ENCODE assay signal across 1 cellular context in the genomic region with DNA sequence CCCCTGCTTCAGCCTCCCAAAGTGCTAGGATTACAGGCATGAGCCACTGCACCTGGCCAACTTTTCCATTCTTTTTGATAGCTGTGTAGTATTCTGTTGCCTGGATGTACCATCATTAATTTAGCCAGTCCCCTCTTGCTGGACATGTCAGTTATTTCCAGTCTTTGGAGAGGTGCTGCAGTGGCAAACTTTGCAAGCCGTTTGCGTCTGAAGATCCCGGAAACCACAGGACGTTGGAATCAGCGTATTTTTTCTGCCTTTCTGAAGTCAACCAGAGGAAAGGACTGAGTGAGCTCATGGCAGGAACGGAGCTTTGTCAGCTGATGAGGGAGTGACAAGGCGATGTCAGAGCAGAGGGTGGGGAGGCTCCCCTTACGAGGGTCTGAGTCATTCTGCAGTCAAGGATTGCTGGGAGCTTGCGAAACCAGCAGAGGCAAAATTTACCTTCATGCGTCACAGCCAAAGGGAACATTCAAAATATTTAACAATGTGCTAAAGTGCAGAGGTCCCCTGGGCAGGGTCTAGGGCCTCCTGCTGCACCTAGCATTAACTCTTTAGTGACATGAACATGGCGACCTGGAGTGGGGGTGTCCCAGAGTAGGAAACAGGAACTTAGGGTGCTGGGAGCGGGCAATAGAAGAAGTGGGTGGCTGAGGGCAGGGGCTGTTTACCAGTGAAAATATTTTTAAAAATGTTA.
TF ChIP-seq lines count a peak whose summit lies in the region.

No MANE protein-coding gene starts in this region.

TF ChIP-seq in HepG2, 621 proteins besides CTCF, POLR2A, EP300 and RAD21 (continued from another document and continues in another):
- TF ChIP-seq, protein P1, sequence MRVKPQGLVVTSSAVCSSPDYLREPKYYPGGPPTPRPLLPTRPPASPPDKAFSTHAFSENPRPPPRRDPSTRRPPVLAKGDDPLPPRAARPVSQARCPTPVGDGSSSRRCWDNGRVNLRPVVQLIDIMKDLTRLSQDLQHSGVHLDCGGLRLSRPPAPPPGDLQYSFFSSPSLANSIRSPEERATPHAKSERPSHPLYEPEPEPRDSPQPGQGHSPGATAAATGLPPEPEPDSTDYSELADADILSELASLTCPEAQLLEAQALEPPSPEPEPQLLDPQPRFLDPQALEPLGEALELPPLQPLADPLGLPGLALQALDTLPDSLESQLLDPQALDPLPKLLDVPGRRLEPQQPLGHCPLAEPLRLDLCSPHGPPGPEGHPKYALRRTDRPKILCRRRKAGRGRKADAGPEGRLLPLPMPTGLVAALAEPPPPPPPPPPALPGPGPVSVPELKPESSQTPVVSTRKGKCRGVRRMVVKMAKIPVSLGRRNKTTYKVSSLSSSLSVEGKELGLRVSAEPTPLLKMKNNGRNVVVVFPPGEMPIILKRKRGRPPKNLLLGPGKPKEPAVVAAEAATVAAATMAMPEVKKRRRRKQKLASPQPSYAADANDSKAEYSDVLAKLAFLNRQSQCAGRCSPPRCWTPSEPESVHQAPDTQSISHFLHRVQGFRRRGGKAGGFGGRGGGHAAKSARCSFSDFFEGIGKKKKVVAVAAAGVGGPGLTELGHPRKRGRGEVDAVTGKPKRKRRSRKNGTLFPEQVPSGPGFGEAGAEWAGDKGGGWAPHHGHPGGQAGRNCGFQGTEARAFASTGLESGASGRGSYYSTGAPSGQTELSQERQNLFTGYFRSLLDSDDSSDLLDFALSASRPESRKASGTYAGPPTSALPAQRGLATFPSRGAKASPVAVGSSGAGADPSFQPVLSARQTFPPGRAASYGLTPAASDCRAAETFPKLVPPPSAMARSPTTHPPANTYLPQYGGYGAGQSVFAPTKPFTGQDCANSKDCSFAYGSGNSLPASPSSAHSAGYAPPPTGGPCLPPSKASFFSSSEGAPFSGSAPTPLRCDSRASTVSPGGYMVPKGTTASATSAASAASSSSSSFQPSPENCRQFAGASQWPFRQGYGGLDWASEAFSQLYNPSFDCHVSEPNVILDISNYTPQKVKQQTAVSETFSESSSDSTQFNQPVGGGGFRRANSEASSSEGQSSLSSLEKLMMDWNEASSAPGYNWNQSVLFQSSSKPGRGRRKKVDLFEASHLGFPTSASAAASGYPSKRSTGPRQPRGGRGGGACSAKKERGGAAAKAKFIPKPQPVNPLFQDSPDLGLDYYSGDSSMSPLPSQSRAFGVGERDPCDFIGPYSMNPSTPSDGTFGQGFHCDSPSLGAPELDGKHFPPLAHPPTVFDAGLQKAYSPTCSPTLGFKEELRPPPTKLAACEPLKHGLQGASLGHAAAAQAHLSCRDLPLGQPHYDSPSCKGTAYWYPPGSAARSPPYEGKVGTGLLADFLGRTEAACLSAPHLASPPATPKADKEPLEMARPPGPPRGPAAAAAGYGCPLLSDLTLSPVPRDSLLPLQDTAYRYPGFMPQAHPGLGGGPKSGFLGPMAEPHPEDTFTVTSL (CRISPR knock-in tag; IDR thresholded peaks at IDR 0.05; ENCODE audit: borderline replicate concordance), result peak; percentile 48; the same call in 1 of the 2 replicates
- TF ChIP-seq HNRNPL (IDR thresholded peaks at IDR 0.05; ENCODE audit: low read depth, low read length) (no peak), BORCS8-MEF2B (CRISPR knock-in tag; IDR thresholded peaks at IDR 0.05) (no peak), ZFP82 (CRISPR knock-in tag; IDR thresholded peaks at IDR 0.05; ENCODE audit: borderline replicate concordance) (no peak), ZNF256 (CRISPR knock-in tag; conservative IDR thresholded peaks at IDR 0.05) (no peak), MTA1 (CRISPR knock-in tag; IDR thresholded peaks at IDR 0.05; ENCODE audit: borderline replicate concordance) (peak; percentile 51; the same call in 1 of the 2 replicates), TP53 (CRISPR knock-in tag; conservative IDR thresholded peaks at IDR 0.05) (no peak), EZH2 (conservative IDR thresholded peaks at IDR 0.05; ENCODE audit: low read depth, low read length) (no peak), ZNF205 (CRISPR knock-in tag; IDR thresholded peaks at IDR 0.05) (no peak), ZNF350 (CRISPR knock-in tag; IDR thresholded peaks at IDR 0.05; ENCODE audit: borderline replicate concordance, low read depth) (peak; percentile 84), ERF (CRISPR knock-in tag; IDR thresholded peaks at IDR 0.05) (peak; percentile 75; the same call in 1 of the 2 replicates), REPIN1 (CRISPR knock-in tag; IDR thresholded peaks at IDR 0.05; ENCODE audit: borderline replicate concordance, low read depth) (peak; percentile 64; the same call in 1 of the 2 replicates), ZNF790 (CRISPR knock-in tag; IDR thresholded peaks at IDR 0.05; ENCODE audit: borderline replicate concordance) (no peak), ZBTB7A (CRISPR knock-in tag; IDR thresholded peaks at IDR 0.05) (peak; percentile 58; the same call in 1 of the 2 replicates), ZFP62 (CRISPR knock-in tag; IDR thresholded peaks at IDR 0.05) (no peak), MIER3 (CRISPR knock-in tag; IDR thresholded peaks at IDR 0.05; ENCODE audit: borderline replicate concordance) (peak; percentile 90), ZNF605 (CRISPR knock-in tag; IDR thresholded peaks at IDR 0.05) (peak; percentile 61; the same call in 1 of the 2 replicates), ZFX (CRISPR knock-in tag; IDR thresholded peaks at IDR 0.05; ENCODE audit: low read depth) (peak; percentile 39; the same call in 1 of the 2 replicates), ZNF761 (CRISPR knock-in tag; conservative IDR thresholded peaks at IDR 0.05) (peak; percentile 83)
- TF ChIP-seq, protein P2, sequence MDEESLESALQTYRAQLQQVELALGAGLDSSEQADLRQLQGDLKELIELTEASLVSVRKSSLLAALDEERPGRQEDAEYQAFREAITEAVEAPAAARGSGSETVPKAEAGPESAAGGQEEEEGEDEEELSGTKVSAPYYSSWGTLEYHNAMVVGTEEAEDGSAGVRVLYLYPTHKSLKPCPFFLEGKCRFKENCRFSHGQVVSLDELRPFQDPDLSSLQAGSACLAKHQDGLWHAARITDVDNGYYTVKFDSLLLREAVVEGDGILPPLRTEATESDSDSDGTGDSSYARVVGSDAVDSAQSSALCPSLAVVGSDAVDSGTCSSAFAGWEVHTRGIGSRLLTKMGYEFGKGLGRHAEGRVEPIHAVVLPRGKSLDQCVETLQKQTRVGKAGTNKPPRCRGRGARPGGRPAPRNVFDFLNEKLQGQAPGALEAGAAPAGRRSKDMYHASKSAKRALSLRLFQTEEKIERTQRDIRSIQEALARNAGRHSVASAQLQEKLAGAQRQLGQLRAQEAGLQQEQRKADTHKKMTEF (CRISPR knock-in tag; IDR thresholded peaks at IDR 0.05), result peak; percentile 74
- TF ChIP-seq, protein P3, sequence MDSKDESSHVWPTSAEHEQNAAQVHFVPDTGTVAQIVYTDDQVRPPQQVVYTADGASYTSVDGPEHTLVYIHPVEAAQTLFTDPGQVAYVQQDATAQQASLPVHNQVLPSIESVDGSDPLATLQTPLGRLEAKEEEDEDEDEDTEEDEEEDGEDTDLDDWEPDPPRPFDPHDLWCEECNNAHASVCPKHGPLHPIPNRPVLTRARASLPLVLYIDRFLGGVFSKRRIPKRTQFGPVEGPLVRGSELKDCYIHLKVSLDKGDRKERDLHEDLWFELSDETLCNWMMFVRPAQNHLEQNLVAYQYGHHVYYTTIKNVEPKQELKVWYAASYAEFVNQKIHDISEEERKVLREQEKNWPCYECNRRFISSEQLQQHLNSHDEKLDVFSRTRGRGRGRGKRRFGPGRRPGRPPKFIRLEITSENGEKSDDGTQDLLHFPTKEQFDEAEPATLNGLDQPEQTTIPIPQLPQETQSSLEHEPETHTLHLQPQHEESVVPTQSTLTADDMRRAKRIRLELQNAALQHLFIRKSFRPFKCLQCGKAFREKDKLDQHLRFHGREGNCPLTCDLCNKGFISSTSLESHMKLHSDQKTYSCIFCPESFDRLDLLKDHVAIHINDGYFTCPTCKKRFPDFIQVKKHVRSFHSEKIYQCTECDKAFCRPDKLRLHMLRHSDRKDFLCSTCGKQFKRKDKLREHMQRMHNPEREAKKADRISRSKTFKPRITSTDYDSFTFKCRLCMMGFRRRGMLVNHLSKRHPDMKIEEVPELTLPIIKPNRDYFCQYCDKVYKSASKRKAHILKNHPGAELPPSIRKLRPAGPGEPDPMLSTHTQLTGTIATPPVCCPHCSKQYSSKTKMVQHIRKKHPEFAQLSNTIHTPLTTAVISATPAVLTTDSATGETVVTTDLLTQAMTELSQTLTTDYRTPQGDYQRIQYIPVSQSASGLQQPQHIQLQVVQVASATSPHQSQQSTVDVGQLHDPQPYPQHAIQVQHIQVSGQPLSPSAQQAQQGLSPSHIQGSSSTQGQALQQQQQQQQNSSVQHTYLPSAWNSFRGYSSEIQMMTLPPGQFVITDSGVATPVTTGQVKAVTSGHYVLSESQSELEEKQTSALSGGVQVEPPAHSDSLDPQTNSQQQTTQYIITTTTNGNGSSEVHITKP (CRISPR knock-in tag; IDR thresholded peaks at IDR 0.05; ENCODE audit: low read depth), result peak; percentile 79; the same call in 1 of the 2 replicates
- TF ChIP-seq, protein P4, sequence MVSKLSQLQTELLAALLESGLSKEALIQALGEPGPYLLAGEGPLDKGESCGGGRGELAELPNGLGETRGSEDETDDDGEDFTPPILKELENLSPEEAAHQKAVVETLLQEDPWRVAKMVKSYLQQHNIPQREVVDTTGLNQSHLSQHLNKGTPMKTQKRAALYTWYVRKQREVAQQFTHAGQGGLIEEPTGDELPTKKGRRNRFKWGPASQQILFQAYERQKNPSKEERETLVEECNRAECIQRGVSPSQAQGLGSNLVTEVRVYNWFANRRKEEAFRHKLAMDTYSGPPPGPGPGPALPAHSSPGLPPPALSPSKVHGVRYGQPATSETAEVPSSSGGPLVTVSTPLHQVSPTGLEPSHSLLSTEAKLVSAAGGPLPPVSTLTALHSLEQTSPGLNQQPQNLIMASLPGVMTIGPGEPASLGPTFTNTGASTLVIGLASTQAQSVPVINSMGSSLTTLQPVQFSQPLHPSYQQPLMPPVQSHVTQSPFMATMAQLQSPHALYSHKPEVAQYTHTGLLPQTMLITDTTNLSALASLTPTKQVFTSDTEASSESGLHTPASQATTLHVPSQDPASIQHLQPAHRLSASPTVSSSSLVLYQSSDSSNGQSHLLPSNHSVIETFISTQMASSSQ (IDR thresholded peaks at IDR 0.05; ENCODE audit: low read depth), result peak; percentile 47; the same call in 1 of the 2 replicates
- TF ChIP-seq, protein P4 (CRISPR knock-in tag; IDR thresholded peaks at IDR 0.05; ENCODE audit: borderline replicate concordance), result peak; percentile 19; the same call in 1 of the 2 replicates
- TF ChIP-seq, protein P5, sequence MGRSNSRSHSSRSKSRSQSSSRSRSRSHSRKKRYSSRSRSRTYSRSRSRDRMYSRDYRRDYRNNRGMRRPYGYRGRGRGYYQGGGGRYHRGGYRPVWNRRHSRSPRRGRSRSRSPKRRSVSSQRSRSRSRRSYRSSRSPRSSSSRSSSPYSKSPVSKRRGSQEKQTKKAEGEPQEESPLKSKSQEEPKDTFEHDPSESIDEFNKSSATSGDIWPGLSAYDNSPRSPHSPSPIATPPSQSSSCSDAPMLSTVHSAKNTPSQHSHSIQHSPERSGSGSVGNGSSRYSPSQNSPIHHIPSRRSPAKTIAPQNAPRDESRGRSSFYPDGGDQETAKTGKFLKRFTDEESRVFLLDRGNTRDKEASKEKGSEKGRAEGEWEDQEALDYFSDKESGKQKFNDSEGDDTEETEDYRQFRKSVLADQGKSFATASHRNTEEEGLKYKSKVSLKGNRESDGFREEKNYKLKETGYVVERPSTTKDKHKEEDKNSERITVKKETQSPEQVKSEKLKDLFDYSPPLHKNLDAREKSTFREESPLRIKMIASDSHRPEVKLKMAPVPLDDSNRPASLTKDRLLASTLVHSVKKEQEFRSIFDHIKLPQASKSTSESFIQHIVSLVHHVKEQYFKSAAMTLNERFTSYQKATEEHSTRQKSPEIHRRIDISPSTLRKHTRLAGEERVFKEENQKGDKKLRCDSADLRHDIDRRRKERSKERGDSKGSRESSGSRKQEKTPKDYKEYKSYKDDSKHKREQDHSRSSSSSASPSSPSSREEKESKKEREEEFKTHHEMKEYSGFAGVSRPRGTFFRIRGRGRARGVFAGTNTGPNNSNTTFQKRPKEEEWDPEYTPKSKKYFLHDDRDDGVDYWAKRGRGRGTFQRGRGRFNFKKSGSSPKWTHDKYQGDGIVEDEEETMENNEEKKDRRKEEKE (IDR thresholded peaks at IDR 0.05), result no peak
- TF ChIP-seq, protein P6, sequence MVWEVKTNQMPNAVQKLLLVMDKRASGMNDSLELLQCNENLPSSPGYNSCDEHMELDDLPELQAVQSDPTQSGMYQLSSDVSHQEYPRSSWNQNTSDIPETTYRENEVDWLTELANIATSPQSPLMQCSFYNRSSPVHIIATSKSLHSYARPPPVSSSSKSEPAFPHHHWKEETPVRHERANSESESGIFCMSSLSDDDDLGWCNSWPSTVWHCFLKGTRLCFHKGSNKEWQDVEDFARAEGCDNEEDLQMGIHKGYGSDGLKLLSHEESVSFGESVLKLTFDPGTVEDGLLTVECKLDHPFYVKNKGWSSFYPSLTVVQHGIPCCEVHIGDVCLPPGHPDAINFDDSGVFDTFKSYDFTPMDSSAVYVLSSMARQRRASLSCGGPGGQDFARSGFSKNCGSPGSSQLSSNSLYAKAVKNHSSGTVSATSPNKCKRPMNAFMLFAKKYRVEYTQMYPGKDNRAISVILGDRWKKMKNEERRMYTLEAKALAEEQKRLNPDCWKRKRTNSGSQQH (CRISPR knock-in tag; IDR thresholded peaks at IDR 0.05; ENCODE audit: low read depth), result no peak
- TF ChIP-seq, protein P7, sequence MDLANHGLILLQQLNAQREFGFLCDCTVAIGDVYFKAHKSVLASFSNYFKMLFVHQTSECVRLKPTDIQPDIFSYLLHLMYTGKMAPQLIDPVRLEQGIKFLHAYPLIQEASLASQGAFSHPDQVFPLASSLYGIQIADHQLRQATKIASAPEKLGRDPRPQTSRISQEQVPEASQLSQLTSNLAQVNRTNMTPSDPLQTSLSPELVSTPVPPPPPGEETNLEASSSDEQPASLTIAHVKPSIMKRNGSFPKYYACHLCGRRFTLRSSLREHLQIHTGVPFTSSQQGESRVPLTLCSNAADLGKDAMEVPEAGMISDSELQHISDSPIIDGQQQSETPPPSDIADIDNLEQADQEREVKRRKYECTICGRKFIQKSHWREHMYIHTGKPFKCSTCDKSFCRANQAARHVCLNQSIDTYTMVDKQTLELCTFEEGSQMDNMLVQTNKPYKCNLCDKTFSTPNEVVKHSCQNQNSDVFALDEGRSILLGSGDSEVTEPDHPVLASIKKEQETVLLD (CRISPR knock-in tag; IDR thresholded peaks at IDR 0.05; ENCODE audit: low read depth), result 0 out of 2 replicates have a peak, but pooled peaks have one; percentile 39
